28 cellular contexts compared by ENCODE assay signal in genomic region chr5:128109138-128109537, GRCh38. TPM values are rescaled to one million over a fixed set of nuclear protein-coding genes. Genes with fewer than 3 reads are reported as not detected.
DNase-seq lines count a peak whose midpoint lies in the region; ATAC-seq, FAIRE-seq and TF ChIP-seq lines count a peak whose summit lies in the region.
"Had no signal": no experiment of that assay in that cellular context is flagged by ENCODE, and none has a peak within 500 bp of the region (broad histone marks: within the 10 kb centered on the region; RNA-seq: fewer than 3 reads in every experiment).

No MANE protein-coding gene starts in this region.

- no peak for FAIRE-seq in small intestine (lab: Jason Lieb, UNC)
- FAIRE-seq: GM19239 had no signal

- WGBS in small intestine, 3 donors = 24 to 64% (median 49%) methylated on average over 14 of the region's 14 CpGs

- H3K4me3 ChIP-seq in colonic mucosa (no peak overlapping the region), small intestine (ENCODE audit: low read depth in 1 of 2, low read length in 2 of 2) (no peak overlapping the region)
- H3K4me3 ChIP-seq: PC-9, SK-N-MC had no signal

- no peaks in the 10 kb centered on the region for H3K36me3 ChIP-seq in colonic mucosa
- H3K36me3 ChIP-seq in small intestine (ENCODE audit: control insufficient read depth in 2 of 2, insufficient read depth in 2 of 2, low read length in 2 of 2) = no peaks in the 10 kb centered on the region
- H3K36me3 ChIP-seq: BE2C had no signal

- intact Hi-C loops in Right ventricle myocardium superior (cut with DNase I) = no loop called here
- intact Hi-C loops in left cardiac atrium (cut with DNase I) = no loop called here
- intact Hi-C loops in colonic mucosa (cut with DNase I) = no loop called here
- intact Hi-C loops in left colon (cut with DNase I, micrococcal nuclease) = no loop called here

- H3K4me1 ChIP-seq in colonic mucosa (no peaks in the 10 kb centered on the region), small intestine (ENCODE audit: control insufficient read depth in 2 of 2, insufficient read depth in 1 of 2, low read depth in 1 of 2, low read length in 1 of 2) (no peaks in the 10 kb centered on the region)
- H3K4me1 ChIP-seq: BE2C had no signal

- H3K27me3 ChIP-seq in colonic mucosa (no peaks in the 10 kb centered on the region), small intestine (ENCODE audit: control insufficient read depth in 2 of 2, insufficient read depth in 2 of 2, low read length in 2 of 2) (no peaks in the 10 kb centered on the region)
- H3K27me3 ChIP-seq: BE2C had no signal

- peak; percentile 73 for ATAC-seq in Right ventricle myocardium superior (ENCODE audit: poor library complexity)
- ATAC-seq in left cardiac atrium = no peak
- peak; percentile 81 for ATAC-seq in left colon
- ATAC-seq: HCT116 had no signal

- DNase-seq in Right ventricle myocardium superior (peak; percentile 43), left cardiac atrium (no peak), colonic mucosa (peak; percentile 48), left colon (peak; percentile 53), small intestine (peak; percentile 59), amygdala (lab: John Stamatoyannopoulos, UW) (no peak), GM19240 (ENCODE audit: insufficient read length, low spot score) (no peak), NCI-H748 (lab: John Stamatoyannopoulos, UW; ENCODE audit: unreplicated experiment) (no peak)
- DNase-seq: 8988T; ACHN; BE2C; CD8-positive, alpha-beta memory T cell; DMS79 treated with DMSO at 0.1 percent for 48 hours; Karpas-422; NCI-H1092 treated with DMSO at 0.1 percent for 48 hours; NCI-H146; NCI-H1930; NCI-H2107; NCI-H524; NCI-H82; NK-92 treated with Interleukin-12 subunit alpha and Interleukin-12 subunit beta, amount 100 ng/mL, for 24 hours; PC-9; RPMI8226; SIG-M5 had no signal

- no peak overlapping the region for H3K9ac ChIP-seq in colonic mucosa (ENCODE audit: low read depth in 2 of 2, low read length in 2 of 2)

- H3K9me3 ChIP-seq in colonic mucosa (no peaks in the 10 kb centered on the region), small intestine (ENCODE audit: control insufficient read depth, low read depth) (no peaks in the 10 kb centered on the region)
- H3K9me3 ChIP-seq: BE2C had no signal

- H3K27ac ChIP-seq in colonic mucosa = no peak overlapping the region
- no peak overlapping the region for H3K27ac ChIP-seq in small intestine (ENCODE audit: low read depth in 1 of 2, low read length in 1 of 2)
- H3K27ac ChIP-seq: HL-60, PC-9, SK-N-MC had no signal

- TF ChIP-seq CTCF in colonic mucosa (IDR thresholded peaks at IDR 0.05) = no peak

RNA-seq across cellular contexts. Expression of gene SLC12A2, which starts 25.6 kb away (rescaled TPM):
- 11.6 TPM for total RNA-seq in Right ventricle myocardium superior
- 10 to 100 TPM; 13.2 to 20.1 TPM for total RNA-seq in left cardiac atrium
- total RNA-seq in colonic mucosa = 100 to 1,000 TPM; 159 to 189 TPM
- 100 to 1,000 TPM; 131 to 160 TPM for total RNA-seq in left colon
- polyA plus RNA-seq in small intestine = 10 to 100 TPM in 1 of 3 donors, 1 to 10 TPM in 2; 1.4 to 80.3 (median 2.9) TPM

Comparison
In these comparisons a context has a peak if more than half of its experiments do, and no peak if none do; other contexts are left out.
1. ATAC-seq: peak in Right ventricle myocardium superior (single experiment) and left colon (single experiment); none in left cardiac atrium (0 of 2).
2. DNase-seq: peak in Right ventricle myocardium superior (single experiment), colonic mucosa (single experiment), left colon (2 of 2) and small intestine (single experiment); none in left cardiac atrium (single experiment), amygdala (0 of 56), GM19240 (single experiment) and NCI-H748 (single experiment).
3. RNA of gene SLC12A2, which starts 25.6 kb away (total RNA-seq): 159 to 189 TPM in colonic mucosa and 131 to 160 TPM in left colon; 13.2 to 20.1 TPM in left cardiac atrium and 11.6 TPM in Right ventricle myocardium superior (single experiment); every median in the first group is over 4 times any median in the second.